Comparison of ENCODE assay signal across 8 cellular contexts in genomic region chr10:61592581-61592980, GRCh38.
DNase-seq lines count a peak whose midpoint lies in the region; ATAC-seq and TF ChIP-seq lines count a peak whose summit lies in the region.

No MANE protein-coding gene starts in this region.

- intact Hi-C loops in mucosa of descending colon (cut with DNase I, micrococcal nuclease) = no loop called here

- no peaks in the 10 kb centered on the region for H3K4me1 ChIP-seq in mucosa of descending colon (ENCODE audit: low read depth)

- no peak overlapping the region for H3K4me3 ChIP-seq in mucosa of descending colon

- no peaks in the 10 kb centered on the region for H3K9me3 ChIP-seq in mucosa of descending colon

- DNase-seq in SW480 (ENCODE audit: low spot score) (peak; percentile 10), mucosa of descending colon (peak in 2 of 3 donors; percentile 13 to 21), GDM1 (lab: John Stamatoyannopoulos, UW) (no peak), NCI-H345 treated with DMSO at 0.1 percent for 48 hours (lab: John Stamatoyannopoulos, UW; ENCODE audit: unreplicated experiment) (no peak), activated gamma-delta T cell treated with Interleukin-2 at 50 U/mL for 16 hours (no peak), LoVo (ENCODE audit: low spot score) (no peak)

- H3K36me3 ChIP-seq in mucosa of descending colon (ENCODE audit: low read depth) = no peaks in the 10 kb centered on the region

- ATAC-seq in GM18502 (IDR thresholded peaks at IDR 0.05; ENCODE audit: poor library complexity, unreplicated experiment) (peak; percentile 78), HG02798 (IDR thresholded peaks at IDR 0.05; ENCODE audit: poor library complexity, unreplicated experiment) (peak; percentile 77), mucosa of descending colon (no peak)

- TF ChIP-seq CTCF in mucosa of descending colon (IDR thresholded peaks at IDR 0.05) = no peak

Comparison
In these comparisons a context has a peak if more than half of its experiments do, and no peak if none do; other contexts are left out.
1. DNase-seq: peak in SW480 (single experiment) and mucosa of descending colon (2 of 3); none in GDM1 (single experiment), NCI-H345 treated with DMSO at 0.1 percent for 48 hours (single experiment), activated gamma-delta T cell treated with Interleukin-2 at 50 U/mL for 16 hours (single experiment) and LoVo (single experiment).